Comparison of ENCODE assay signal across 35 cellular contexts in the genomic region with DNA sequence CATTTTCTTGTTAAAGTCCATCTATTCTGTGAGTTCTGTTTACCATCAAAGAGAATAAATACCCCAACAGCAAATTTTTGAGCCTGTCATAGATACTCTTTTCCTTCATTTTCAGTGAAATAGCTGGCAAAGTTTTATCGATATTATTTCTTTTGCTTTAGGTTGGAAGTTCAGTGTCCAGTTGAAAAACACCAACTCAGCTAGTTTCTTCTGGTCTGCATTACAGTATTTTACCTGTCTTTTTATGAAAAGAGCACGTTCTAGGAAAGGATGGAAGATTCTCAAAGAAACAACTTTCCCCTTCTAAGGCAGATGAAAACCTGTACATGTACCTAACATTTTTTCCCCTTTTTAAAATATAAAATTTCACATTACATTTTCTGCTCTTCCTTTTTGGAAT.
"Had no signal": no experiment of that assay in that cellular context is flagged by ENCODE, and none has a peak within 500 bp of the region (broad histone marks: within the 10 kb centered on the region; RNA-seq: fewer than 3 reads in every experiment).

No MANE protein-coding gene starts in this region.

- H3K27me3 ChIP-seq: MG63 had no signal

- H3K36me3 ChIP-seq: MG63 had no signal

- DNase-seq: Kasumi-1, MG63, MM.1S, MV-4-11, NCI-H1092, NCI-H1092 treated with DMSO at 0.1 percent for 48 hours, NCI-H1105, NCI-H1105 treated with DMSO at 0.1 percent for 48 hours, NCI-H1417, NCI-H1417 treated with DMSO at 0.1 percent for 48 hours, NCI-H1436, NCI-H1436 treated with DMSO at 0.1 percent for 48 hours, NCI-H146, NCI-H1694, NCI-H1694 treated with DMSO at 0.1 percent for 48 hours, NCI-H187, NCI-H187 treated with DMSO at 0.1 percent for 48 hours, NCI-H1930, NCI-H2029, NCI-H2029 treated with DMSO at 0.1 percent for 48 hours, NCI-H2081, NCI-H2081 treated with DMSO at 0.1 percent for 48 hours, NCI-H2107, NCI-H2171, NCI-H2171 treated with DMSO at 0.1 percent for 48 hours, NCI-H2227 treated with DMSO at 0.1 percent for 48 hours, NCI-H226, NCI-H345, NCI-H446, NCI-H446 treated with DMSO at 0.1 percent for 48 hours, NCI-H510A, NCI-H510A treated with DMSO at 0.1 percent for 48 hours, NCI-H524, NCI-H524 treated with DMSO at 0.1 percent for 48 hours, NCI-H526 had no signal

- H3K4me3 ChIP-seq: MG63 had no signal

- H3K9me3 ChIP-seq: MG63 had no signal
